33 cellular contexts compared by ENCODE assay signal in the genomic region with DNA sequence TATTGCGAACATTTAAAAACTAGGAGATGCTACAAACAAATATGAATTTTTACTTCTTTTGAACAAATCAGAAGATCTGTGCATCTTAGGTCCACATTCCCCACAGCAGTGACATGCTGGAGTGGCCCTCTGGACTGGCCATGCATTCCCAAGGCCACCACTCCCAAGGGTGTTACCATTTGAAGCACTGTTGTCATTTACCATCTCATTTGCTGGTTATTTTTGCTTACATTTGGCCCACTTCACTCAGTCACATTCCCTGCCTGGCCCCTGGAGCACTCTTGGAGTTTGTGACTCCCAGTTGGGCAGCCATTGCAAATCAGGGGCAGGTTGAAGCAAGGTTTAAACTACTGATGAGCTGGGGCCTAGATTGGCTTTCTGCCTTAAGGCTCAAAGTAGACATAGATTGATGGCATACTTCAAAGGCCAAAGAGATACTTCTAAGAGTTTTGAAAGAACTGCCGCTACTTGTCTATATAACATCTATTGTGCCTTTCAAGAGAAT.
"Had no signal": no experiment of that assay in that cellular context is flagged by ENCODE, and none has a peak within 500 bp of the region (broad histone marks: within the 10 kb centered on the region; RNA-seq: fewer than 3 reads in every experiment).

No MANE protein-coding gene starts in this region.

- H3K27me3 ChIP-seq: body of pancreas, breast epithelium, SJCRH30 had no signal

- H3K9me3 Mint-ChIP-seq: activated B cell treated with CpG ODN at 0.5 μM for 24 hours; activated CD4-positive, alpha-beta memory T cell treated with anti-CD3 and anti-CD28 coated beads, Interleukin-2, amount 10 ng/mL, durations not matched to agents 7 days and 5 days; activated naive CD4-positive, alpha-beta T cell treated with anti-CD3 and anti-CD28 coated beads, Interleukin-2, amount 50 U/mL, for 24 hours; activated naive CD8-positive, alpha-beta T cell treated with anti-CD3 and anti-CD28 coated beads, Interleukin-2, amount 10 ng/mL, durations not matched to agents 7 days and 5 days; activated T-helper 2 cell treated with anti-CD3 and anti-CD28 coated beads, Interferon-gamma antibody, Interleukin-2, Interleukin-4, amounts not matched to agents 10 μg/mL and 5 μg/mL and 100 μg/mL, durations not matched to agents 14 hours and 24 hours and 36 hours; IgD-negative memory B cell; T-helper 1 cell treated with Interleukin-12 subunit alpha and Interleukin-12 subunit beta and Interleukin-4 antibody, amounts not matched to agents 30 μg/mL and 1 μg/mL, for 36 hours; T-helper 2 cell treated with Interferon-gamma antibody and Interleukin-4, amounts not matched to agents 5 μg/mL and 100 μg/mL, for 36 hours had no signal

- DNase-seq: activated B cell treated with CpG ODN at 0.5 μM for 24 hours; activated CD4-positive, alpha-beta memory T cell treated with anti-CD3 and anti-CD28 coated beads, Interleukin-2, amount 10 ng/mL, durations not matched to agents 7 days and 5 days; activated CD4-positive, alpha-beta T cell treated with anti-CD3 and anti-CD28 coated beads for 1 hour; activated CD4-positive, alpha-beta T cell treated with anti-CD3 and anti-CD28 coated beads for 48 hours; activated CD8-positive, alpha-beta memory T cell treated with anti-CD3 and anti-CD28 coated beads for 24 hours; activated CD8-positive, alpha-beta memory T cell treated with anti-CD3 and anti-CD28 coated beads, Interleukin-2, amount 10 ng/mL, durations not matched to agents 7 days and 5 days; activated CD8-positive, alpha-beta memory T cell treated with anti-CD3 and anti-CD28 coated beads, Interleukin-2, amount 50 U/mL, for 48 hours; activated gamma-delta T cell; activated naive CD4-positive, alpha-beta T cell treated with Interleukin-2 at 50 U/mL for 16 hours; activated naive CD8-positive, alpha-beta T cell treated with anti-CD3 and anti-CD28 coated beads, Interleukin-2, amount 10 ng/mL, durations not matched to agents 7 days and 5 days; activated T-cell treated with anti-CD3 and anti-CD28 coated beads, Interleukin-2, amount 50 U/mL, for 48 hours; amygdala; body of pancreas; caudate nucleus; Karpas-422; KBM-7; NCI-H1105; NCI-H1417 treated with DMSO at 0.1 percent for 48 hours; NCI-H187 treated with DMSO at 0.1 percent for 48 hours; NCI-H2081; NCI-H226; NCI-H446 treated with DMSO at 0.1 percent for 48 hours; NCI-H524 treated with DMSO at 0.1 percent for 48 hours; SHP77; SJCRH30 had no signal

- H3K4me1 ChIP-seq: body of pancreas, breast epithelium had no signal

- H3K4me3 Mint-ChIP-seq: activated B cell treated with CpG ODN at 0.5 μM for 24 hours; activated CD4-positive, alpha-beta memory T cell treated with anti-CD3 and anti-CD28 coated beads, Interleukin-2, amount 10 ng/mL, durations not matched to agents 7 days and 5 days; activated CD8-positive, alpha-beta memory T cell treated with anti-CD3 and anti-CD28 coated beads, Interleukin-2, amount 10 ng/mL, durations not matched to agents 7 days and 5 days; activated naive CD4-positive, alpha-beta T cell treated with anti-CD3 and anti-CD28 coated beads, Interleukin-2, amount 50 U/mL, for 24 hours; activated naive CD8-positive, alpha-beta T cell treated with anti-CD3 and anti-CD28 coated beads, Interleukin-2, amount 10 ng/mL, durations not matched to agents 7 days and 5 days; IgD-negative memory B cell; T-helper 1 cell treated with Interleukin-12 subunit alpha and Interleukin-12 subunit beta and Interleukin-4 antibody, amounts not matched to agents 30 μg/mL and 1 μg/mL, for 36 hours; T-helper 2 cell treated with Interferon-gamma antibody and Interleukin-4, amounts not matched to agents 5 μg/mL and 100 μg/mL, for 36 hours had no signal

- H3K9me3 ChIP-seq: body of pancreas, breast epithelium, SJCRH30 had no signal

- ATAC-seq: activated CD8-positive, alpha-beta memory T cell treated with anti-CD3 and anti-CD28 coated beads, Interleukin-2, amount 10 ng/mL, durations not matched to agents 7 days and 5 days; body of pancreas; Panc1 had no signal

- H3K4me3 ChIP-seq: body of pancreas, breast epithelium, SJCRH30, SK-N-MC had no signal

- H3K27ac Mint-ChIP-seq: activated B cell treated with CpG ODN at 0.5 μM for 24 hours; activated CD4-positive, alpha-beta memory T cell treated with anti-CD3 and anti-CD28 coated beads, Interleukin-2, amount 10 ng/mL, durations not matched to agents 7 days and 5 days; activated CD8-positive, alpha-beta memory T cell treated with anti-CD3 and anti-CD28 coated beads, Interleukin-2, amount 10 ng/mL, durations not matched to agents 7 days and 5 days; activated naive CD4-positive, alpha-beta T cell treated with anti-CD3 and anti-CD28 coated beads, Interleukin-2, amount 50 U/mL, for 24 hours; activated naive CD8-positive, alpha-beta T cell treated with anti-CD3 and anti-CD28 coated beads, Interleukin-2, amount 10 ng/mL, durations not matched to agents 7 days and 5 days; activated T-helper 2 cell treated with anti-CD3 and anti-CD28 coated beads, Interferon-gamma antibody, Interleukin-2, Interleukin-4, amounts not matched to agents 10 μg/mL and 5 μg/mL and 100 μg/mL, durations not matched to agents 14 hours and 24 hours and 36 hours; IgD-negative memory B cell; T-helper 1 cell treated with Interleukin-12 subunit alpha and Interleukin-12 subunit beta and Interleukin-4 antibody, amounts not matched to agents 30 μg/mL and 1 μg/mL, for 36 hours; T-helper 2 cell treated with Interferon-gamma antibody and Interleukin-4, amounts not matched to agents 5 μg/mL and 100 μg/mL, for 36 hours had no signal

- H3K27me3 Mint-ChIP-seq: activated B cell treated with CpG ODN at 0.5 μM for 24 hours; activated naive CD4-positive, alpha-beta T cell treated with anti-CD3 and anti-CD28 coated beads, Interleukin-2, amount 50 U/mL, for 24 hours had no signal

- H3K27ac ChIP-seq: body of pancreas, breast epithelium, SJCRH30, SK-N-MC had no signal

- H3K36me3 ChIP-seq: breast epithelium, SJCRH30 had no signal

- H3K36me3 Mint-ChIP-seq: activated CD8-positive, alpha-beta memory T cell treated with anti-CD3 and anti-CD28 coated beads, Interleukin-2, amount 10 ng/mL, durations not matched to agents 7 days and 5 days; activated naive CD4-positive, alpha-beta T cell treated with anti-CD3 and anti-CD28 coated beads, Interleukin-2, amount 50 U/mL, for 24 hours; activated naive CD8-positive, alpha-beta T cell treated with anti-CD3 and anti-CD28 coated beads, Interleukin-2, amount 10 ng/mL, durations not matched to agents 7 days and 5 days; IgD-negative memory B cell had no signal
